ENCODE assay signal across 13 cellular contexts in genomic region chr1:152906023-152906565, GRCh38. TPM values are rescaled to one million over a fixed set of nuclear protein-coding genes. Genes with fewer than 3 reads are reported as not detected.
DNase-seq lines count a peak whose midpoint lies in the region; ATAC-seq, FAIRE-seq and TF ChIP-seq lines count a peak whose summit lies in the region.
"Had no signal": no experiment of that assay in that cellular context is flagged by ENCODE, and none has a peak within 500 bp of the region (broad histone marks: within the 10 kb centered on the region; RNA-seq: fewer than 3 reads in every experiment).

No MANE protein-coding gene starts in this region.

- peaks cover 0 to 7% (median 0%) of the 10 kb centered on the region in 4 donors for H3K27me3 ChIP-seq in pancreas

- no peaks in the 10 kb centered on the region for H3K9me3 ChIP-seq in pancreas

- peak overlapping the region; percentile 21 to 28 for H3K4me3 Mint-ChIP-seq in effector memory CD8-positive, alpha-beta T cell
- no peak overlapping the region for H3K4me3 Mint-ChIP-seq in activated T-helper 1 cell treated with anti-CD3 and anti-CD28 coated beads, Interleukin-12 subunit alpha, Interleukin-12 subunit beta, Interleukin-2, Interleukin-4 antibody, amounts not matched to agents 30 ng/mL and 10 ng/mL and 1 ng/mL, durations not matched to agents 14 hours and 24 hours and 36 hours

- FAIRE-seq in pancreas (lab: Jason Lieb, UNC): no peak
- FAIRE-seq: GM12891 had no signal

- DNase-seq in Caki2 (ENCODE audit: low read depth): peak; percentile 25
- peak; percentile 45 for DNase-seq in LoVo (ENCODE audit: low spot score)
- DNase-seq in effector memory CD8-positive, alpha-beta T cell: no peak
- peak in 2 of 6 donors; percentile 22 to 28 for DNase-seq in pancreas
- no peak for DNase-seq in stimulated activated CD4-positive, alpha-beta T cell treated with anti-CD3 and anti-CD28 coated beads, Interleukin-4, amount 100 ng/mL, for 4 hours
- DNase-seq in OCI-M2 (lab: John Stamatoyannopoulos, UW; ENCODE audit: unreplicated experiment): no peak
- DNase-seq in activated T-helper 1 cell treated with anti-CD3 and anti-CD28 coated beads, Interleukin-12 subunit alpha, Interleukin-12 subunit beta, Interleukin-2, Interleukin-4 antibody, amounts not matched to agents 30 ng/mL and 10 ng/mL and 1 ng/mL, durations not matched to agents 14 hours and 24 hours and 36 hours (ENCODE audit: low spot score): no peak
- DNase-seq: left cardiac atrium, NCI-H1092 treated with DMSO at 0.1 percent for 48 hours, nucleus accumbens had no signal

- 16 to 20% methylated on average over 5 of the region's 5 CpGs for WGBS in pancreas, 2 donors

- peaks cover 4 to 7% of the 10 kb centered on the region in 2 donors for H3K9me3 Mint-ChIP-seq in effector memory CD8-positive, alpha-beta T cell
- H3K9me3 Mint-ChIP-seq in activated T-helper 1 cell treated with anti-CD3 and anti-CD28 coated beads, Interleukin-12 subunit alpha, Interleukin-12 subunit beta, Interleukin-2, Interleukin-4 antibody, amounts not matched to agents 30 ng/mL and 10 ng/mL and 1 ng/mL, durations not matched to agents 14 hours and 24 hours and 36 hours: no peaks in the 10 kb centered on the region

- intact Hi-C loops in pancreas (cut with DNase I): no loop called here
- intact Hi-C loops in activated T-helper 1 cell treated with anti-CD3 and anti-CD28 coated beads, Interleukin-12 subunit alpha, Interleukin-12 subunit beta, Interleukin-2, Interleukin-4 antibody, amounts not matched to agents 30 ng/mL and 10 ng/mL and 1 ng/mL, durations not matched to agents 14 hours and 24 hours and 36 hours (cut with micrococcal nuclease): no loop called here

- H3K27ac ChIP-seq in pancreas: no peak overlapping the region

- TF ChIP-seq CTCF in pancreas (IDR thresholded peaks at IDR 0.05): no peak

- H3K27ac Mint-ChIP-seq in effector memory CD8-positive, alpha-beta T cell: peak overlapping the region in 1 of 2 donors; percentile 63
- no peak overlapping the region for H3K27ac Mint-ChIP-seq in activated T-helper 1 cell treated with anti-CD3 and anti-CD28 coated beads, Interleukin-12 subunit alpha, Interleukin-12 subunit beta, Interleukin-2, Interleukin-4 antibody, amounts not matched to agents 30 ng/mL and 10 ng/mL and 1 ng/mL, durations not matched to agents 14 hours and 24 hours and 36 hours

- peaks cover 29 to 78% of the 10 kb centered on the region in 2 donors for H3K27me3 Mint-ChIP-seq in effector memory CD8-positive, alpha-beta T cell
- H3K27me3 Mint-ChIP-seq in activated T-helper 1 cell treated with anti-CD3 and anti-CD28 coated beads, Interleukin-12 subunit alpha, Interleukin-12 subunit beta, Interleukin-2, Interleukin-4 antibody, amounts not matched to agents 30 ng/mL and 10 ng/mL and 1 ng/mL, durations not matched to agents 14 hours and 24 hours and 36 hours (ENCODE audit: insufficient read depth): no peaks in the 10 kb centered on the region

- no peaks in the 10 kb centered on the region for H3K36me3 ChIP-seq in pancreas

- peaks cover 3% of the 10 kb centered on the region for H3K36me3 Mint-ChIP-seq in effector memory CD8-positive, alpha-beta T cell (ENCODE audit: insufficient read depth)
- H3K36me3 Mint-ChIP-seq in activated T-helper 1 cell treated with anti-CD3 and anti-CD28 coated beads, Interleukin-12 subunit alpha, Interleukin-12 subunit beta, Interleukin-2, Interleukin-4 antibody, amounts not matched to agents 30 ng/mL and 10 ng/mL and 1 ng/mL, durations not matched to agents 14 hours and 24 hours and 36 hours (ENCODE audit: low read depth): no peaks in the 10 kb centered on the region

- no peak overlapping the region for H3K4me3 ChIP-seq in pancreas

- H3K4me1 Mint-ChIP-seq in effector memory CD8-positive, alpha-beta T cell (ENCODE audit: low read depth in 2 of 2): no peaks in the 10 kb centered on the region
- no peaks in the 10 kb centered on the region for H3K4me1 Mint-ChIP-seq in activated T-helper 1 cell treated with anti-CD3 and anti-CD28 coated beads, Interleukin-12 subunit alpha, Interleukin-12 subunit beta, Interleukin-2, Interleukin-4 antibody, amounts not matched to agents 30 ng/mL and 10 ng/mL and 1 ng/mL, durations not matched to agents 14 hours and 24 hours and 36 hours (ENCODE audit: low read depth)

- in situ Hi-C loops in Caki2 (cut with HindIII; ENCODE audit: low pct_unique_long_range_greater_than_20kb, low sequenced_read_pairs): no loop called here

- H3K4me1 ChIP-seq in pancreas: no peaks in the 10 kb centered on the region

- ATAC-seq in effector memory CD8-positive, alpha-beta T cell (replicated peaks): peak; percentile 82
- ATAC-seq in pancreas: peak in 3 of 4 donors; percentile 32 to 78 (median 50)
- no peak for ATAC-seq in GM21786 (IDR thresholded peaks at IDR 0.05; ENCODE audit: unreplicated experiment)

RNA-seq across cellular contexts. Expression of gene IVL, which starts 2.3 kb away (rescaled TPM):
- total RNA-seq in Caki2 (2014; rRNA removed; shearing (Covaris generic); ENCODE audit: low replicate concordance): not detected in 2 replicates
- not detected for total RNA-seq in pancreas
- under 1 TPM in 1 of 2 donors, not detected in 1; 0.02 TPM for polyA plus RNA-seq in pancreas
- not detected in 2 replicates for total RNA-seq in activated T-helper 1 cell treated with anti-CD3 and anti-CD28 coated beads, Interleukin-12 subunit alpha, Interleukin-12 subunit beta, Interleukin-2, Interleukin-4 antibody, amounts not matched to agents 30 ng/mL and 10 ng/mL and 1 ng/mL, durations not matched to agents 14 hours and 24 hours and 36 hours
- total RNA-seq: left cardiac atrium had no signal

RNA-seq across cellular contexts. Expression of gene SMCP, which starts 28.0 kb away (rescaled TPM):
- total RNA-seq in Caki2 (2014; rRNA removed; shearing (Covaris generic); ENCODE audit: low replicate concordance): not detected in 2 replicates
- not detected for total RNA-seq in pancreas
- polyA plus RNA-seq in pancreas: not detected
- not detected in 2 replicates for total RNA-seq in activated T-helper 1 cell treated with anti-CD3 and anti-CD28 coated beads, Interleukin-12 subunit alpha, Interleukin-12 subunit beta, Interleukin-2, Interleukin-4 antibody, amounts not matched to agents 30 ng/mL and 10 ng/mL and 1 ng/mL, durations not matched to agents 14 hours and 24 hours and 36 hours
- total RNA-seq: left cardiac atrium, temporal lobe had no signal

RNA-seq across cellular contexts. Expression of gene SPRR5, which starts 40.9 kb away (rescaled TPM):
- not detected in 2 replicates for total RNA-seq in Caki2 (2014; rRNA removed; shearing (Covaris generic); ENCODE audit: low replicate concordance)
- not detected for total RNA-seq in pancreas
- not detected for polyA plus RNA-seq in pancreas
- not detected in 2 replicates for total RNA-seq in activated T-helper 1 cell treated with anti-CD3 and anti-CD28 coated beads, Interleukin-12 subunit alpha, Interleukin-12 subunit beta, Interleukin-2, Interleukin-4 antibody, amounts not matched to agents 30 ng/mL and 10 ng/mL and 1 ng/mL, durations not matched to agents 14 hours and 24 hours and 36 hours
- total RNA-seq: left cardiac atrium, temporal lobe had no signal

RNA-seq across cellular contexts. Expression of gene LCE7A, which starts 46.3 kb away (rescaled TPM):
- total RNA-seq in Caki2 (2014; rRNA removed; shearing (Covaris generic); ENCODE audit: low replicate concordance): not detected in 2 replicates
- total RNA-seq in pancreas: not detected
- not detected for polyA plus RNA-seq in pancreas
- not detected in 2 replicates for total RNA-seq in activated T-helper 1 cell treated with anti-CD3 and anti-CD28 coated beads, Interleukin-12 subunit alpha, Interleukin-12 subunit beta, Interleukin-2, Interleukin-4 antibody, amounts not matched to agents 30 ng/mL and 10 ng/mL and 1 ng/mL, durations not matched to agents 14 hours and 24 hours and 36 hours
- total RNA-seq: left cardiac atrium, temporal lobe had no signal

Comparison
In these comparisons a context has a peak if more than half of its experiments do, and no peak if none do; other contexts are left out.
1. DNase-seq: peak in Caki2 (single experiment) and LoVo (single experiment); none in effector memory CD8-positive, alpha-beta T cell (0 of 3), stimulated activated CD4-positive, alpha-beta T cell treated with anti-CD3 and anti-CD28 coated beads, Interleukin-4, amount 100 ng/mL, for 4 hours (0 of 2), OCI-M2 (single experiment) and activated T-helper 1 cell treated with anti-CD3 and anti-CD28 coated beads, Interleukin-12 subunit alpha, Interleukin-12 subunit beta, Interleukin-2, Interleukin-4 antibody, amounts not matched to agents 30 ng/mL and 10 ng/mL and 1 ng/mL, durations not matched to agents 14 hours and 24 hours and 36 hours (single experiment).